In the genomic region with DNA sequence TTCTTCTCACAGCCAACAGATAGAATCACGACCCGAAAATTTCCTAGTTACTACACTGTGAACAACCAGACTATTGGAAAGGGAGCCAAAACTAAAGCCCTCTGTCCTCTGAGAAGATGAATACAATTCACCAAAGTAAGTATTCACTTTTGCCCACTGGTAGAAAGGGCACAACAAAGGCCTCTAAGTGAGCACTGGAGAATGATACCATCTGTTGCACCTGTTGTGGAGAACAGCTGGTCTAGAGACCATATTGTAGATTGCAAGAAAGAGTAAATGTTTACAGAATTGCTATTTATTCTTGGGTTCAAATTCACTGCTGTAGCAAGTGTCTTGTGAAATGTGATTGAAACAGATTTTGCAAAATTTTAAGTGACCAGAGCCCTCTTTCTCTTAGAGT, we compare ENCODE assay signal across 14 cellular contexts. TPM values are rescaled to one million over a fixed set of nuclear protein-coding genes. Genes with fewer than 3 reads are reported as not detected.
DNase-seq lines count a peak whose midpoint lies in the region; ATAC-seq and TF ChIP-seq lines count a peak whose summit lies in the region.
"Had no signal": no experiment of that assay in that cellular context is flagged by ENCODE, and none has a peak within 500 bp of the region (broad histone marks: within the 10 kb centered on the region; RNA-seq: fewer than 3 reads in every experiment).

No MANE protein-coding gene starts in this region.

- no peak for DNase-seq in activated T-cell treated with anti-CD3 and anti-CD28 coated beads, Interleukin-2, amount 50 U/mL, for 72 hours
- DNase-seq in activated T-cell treated with anti-CD3 and anti-CD28 coated beads, Interleukin-2, amount 50 U/mL, for 4 hours, result no peak
- peak; percentile 10 for DNase-seq in NCI-H774 (lab: John Stamatoyannopoulos, UW)
- DNase-seq in SK-N-DZ (ENCODE audit: low spot score), result no peak
- DNase-seq: CD8-positive, alpha-beta T cell; COR-L47; DMS79 had no signal

- H3K27me3 Mint-ChIP-seq in activated T-cell treated with anti-CD3 and anti-CD28 coated beads, Interleukin-2, amount 50 U/mL, for 72 hours (ENCODE audit: low read depth), result peaks cover 4% of the 10 kb centered on the region
- H3K27me3 Mint-ChIP-seq in activated T-cell treated with anti-CD3 and anti-CD28 coated beads, Interleukin-2, amount 50 U/mL, for 4 hours (ENCODE audit: low read depth), result peaks cover 2% of the 10 kb centered on the region
- H3K27me3 Mint-ChIP-seq in nephron (ENCODE audit: low read depth), result no peaks in the 10 kb centered on the region

- no peaks in the 10 kb centered on the region for H3K4me1 Mint-ChIP-seq in activated T-cell treated with anti-CD3 and anti-CD28 coated beads, Interleukin-2, amount 50 U/mL, for 72 hours (ENCODE audit: low read depth)
- H3K4me1 Mint-ChIP-seq in activated T-cell treated with anti-CD3 and anti-CD28 coated beads, Interleukin-2, amount 50 U/mL, for 4 hours (ENCODE audit: low read depth), result no peaks in the 10 kb centered on the region
- H3K4me1 Mint-ChIP-seq in nephron, result peaks cover 14% of the 10 kb centered on the region

- H3K36me3 Mint-ChIP-seq in activated T-cell treated with anti-CD3 and anti-CD28 coated beads, Interleukin-2, amount 50 U/mL, for 72 hours (ENCODE audit: insufficient read depth in 2 of 2), result no peaks in the 10 kb centered on the region
- H3K36me3 Mint-ChIP-seq in activated T-cell treated with anti-CD3 and anti-CD28 coated beads, Interleukin-2, amount 50 U/mL, for 4 hours (ENCODE audit: insufficient read depth), result peaks cover 1% of the 10 kb centered on the region
- peaks cover 3% of the 10 kb centered on the region for H3K36me3 Mint-ChIP-seq in nephron (ENCODE audit: low read depth)

- TF ChIP-seq CTCF in nephron (IDR thresholded peaks at IDR 0.05; ENCODE audit: unreplicated experiment in 3 of 3), result no peak

- H3K4me3 Mint-ChIP-seq in activated T-cell treated with anti-CD3 and anti-CD28 coated beads, Interleukin-2, amount 50 U/mL, for 72 hours, result no peak overlapping the region
- no peak overlapping the region for H3K4me3 Mint-ChIP-seq in activated T-cell treated with anti-CD3 and anti-CD28 coated beads, Interleukin-2, amount 50 U/mL, for 4 hours
- H3K4me3 Mint-ChIP-seq in nephron, result no peak overlapping the region
- H3K4me3 Mint-ChIP-seq: CD14-positive monocyte; CD8-positive, alpha-beta T cell had no signal

- H3K9me3 Mint-ChIP-seq in activated T-cell treated with anti-CD3 and anti-CD28 coated beads, Interleukin-2, amount 50 U/mL, for 72 hours, result peaks cover 0 to 1% of the 10 kb centered on the region in 2 donors
- H3K9me3 Mint-ChIP-seq in activated T-cell treated with anti-CD3 and anti-CD28 coated beads, Interleukin-2, amount 50 U/mL, for 4 hours, result peaks cover 2% of the 10 kb centered on the region
- peaks cover 5% of the 10 kb centered on the region for H3K9me3 Mint-ChIP-seq in nephron
- H3K9me3 Mint-ChIP-seq: CD8-positive, alpha-beta T cell had no signal

- ATAC-seq in activated T-cell treated with anti-CD3 and anti-CD28 coated beads, Interleukin-2, amount 50 U/mL, for 72 hours (replicated peaks in 1 of 2), result no peak
- ATAC-seq in activated T-cell treated with anti-CD3 and anti-CD28 coated beads, Interleukin-2, amount 50 U/mL, for 4 hours, result no peak
- ATAC-seq in GM21786 (IDR thresholded peaks at IDR 0.05; ENCODE audit: unreplicated experiment), result no peak
- ATAC-seq in GM21423 (IDR thresholded peaks at IDR 0.05; ENCODE audit: unreplicated experiment), result no peak
- ATAC-seq: A549; CD8-positive, alpha-beta T cell; GM12878; HCT116 had no signal

- peak overlapping the region; percentile 65 for H3K27ac Mint-ChIP-seq in activated T-cell treated with anti-CD3 and anti-CD28 coated beads, Interleukin-2, amount 50 U/mL, for 72 hours
- H3K27ac Mint-ChIP-seq in nephron, result peak overlapping the region in 2 of 3 experiments; percentile 14 to 40
- H3K27ac Mint-ChIP-seq: CD14-positive monocyte; CD8-positive, alpha-beta T cell had no signal

RNA-seq across cellular contexts. Expression of gene ANO6, which starts 46.9 kb away (rescaled TPM):
- 10 to 100 TPM; 25.3 to 27.0 TPM for total RNA-seq in activated T-cell treated with anti-CD3 and anti-CD28 coated beads, Interleukin-2, amount 50 U/mL, for 72 hours
- total RNA-seq in activated T-cell treated with anti-CD3 and anti-CD28 coated beads, Interleukin-2, amount 50 U/mL, for 4 hours, result 10 to 100 TPM; 13.6 to 18.5 (median 16.3) TPM
- 68.9 and 75.0 TPM in 2 replicates for polyA plus RNA-seq in SK-N-DZ (2014; cell fraction: cytosol; rRNA removed)
- 39.3 and 39.6 TPM in 2 replicates for polyA plus RNA-seq in SK-N-DZ (2014; cell fraction: nucleus; rRNA removed)
